ENCODE assay signal across 1 cellular context in the genomic region with DNA sequence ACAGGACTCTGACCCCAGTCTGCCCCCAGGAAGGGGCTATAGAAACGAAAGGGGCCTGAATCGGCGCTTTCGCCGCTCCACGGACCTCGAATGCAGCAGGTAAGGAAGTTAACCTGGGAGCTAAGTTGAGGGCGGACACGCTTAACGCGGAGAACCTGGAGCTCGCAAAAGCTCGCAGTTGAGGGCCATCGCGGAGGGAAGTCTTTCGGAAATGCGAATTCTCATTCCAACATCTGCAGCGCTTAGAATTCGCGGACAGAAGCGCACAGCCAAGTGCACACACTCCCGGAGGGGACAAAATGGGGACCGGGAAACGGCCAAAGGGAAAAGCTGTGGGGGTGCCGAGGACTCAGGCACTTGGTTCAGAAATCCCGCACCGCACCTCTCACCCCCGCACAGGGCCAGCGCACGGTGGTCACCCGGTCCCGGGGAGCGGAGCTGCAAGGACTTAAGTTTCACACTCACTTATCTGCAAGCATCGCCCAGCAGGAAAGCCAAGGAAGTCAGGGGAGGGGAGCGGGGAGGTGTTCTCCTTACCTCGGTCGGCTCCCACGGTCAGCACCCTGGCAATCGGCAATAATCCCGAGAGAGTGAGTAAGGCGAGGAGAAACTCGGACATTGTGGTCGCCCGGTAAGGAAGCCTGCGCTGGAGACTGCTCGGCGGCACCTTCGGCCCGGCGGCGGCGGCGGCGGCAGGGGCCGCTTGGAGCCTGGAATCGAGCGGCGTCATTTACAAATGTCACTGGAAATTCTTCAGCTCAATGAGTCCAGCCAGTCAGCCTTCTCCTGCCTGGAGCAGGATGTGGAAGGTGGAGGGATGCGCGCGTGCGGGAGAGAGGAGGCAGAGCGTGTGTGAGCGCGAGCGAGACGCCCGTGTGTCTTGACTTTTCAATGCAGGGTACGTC.
TF ChIP-seq lines count a peak whose summit lies in the region.

No MANE protein-coding gene starts in this region.

TF ChIP-seq in HepG2, 621 proteins besides CTCF, POLR2A, EP300 and RAD21 (continued from another document):
- TF ChIP-seq, protein P1, sequence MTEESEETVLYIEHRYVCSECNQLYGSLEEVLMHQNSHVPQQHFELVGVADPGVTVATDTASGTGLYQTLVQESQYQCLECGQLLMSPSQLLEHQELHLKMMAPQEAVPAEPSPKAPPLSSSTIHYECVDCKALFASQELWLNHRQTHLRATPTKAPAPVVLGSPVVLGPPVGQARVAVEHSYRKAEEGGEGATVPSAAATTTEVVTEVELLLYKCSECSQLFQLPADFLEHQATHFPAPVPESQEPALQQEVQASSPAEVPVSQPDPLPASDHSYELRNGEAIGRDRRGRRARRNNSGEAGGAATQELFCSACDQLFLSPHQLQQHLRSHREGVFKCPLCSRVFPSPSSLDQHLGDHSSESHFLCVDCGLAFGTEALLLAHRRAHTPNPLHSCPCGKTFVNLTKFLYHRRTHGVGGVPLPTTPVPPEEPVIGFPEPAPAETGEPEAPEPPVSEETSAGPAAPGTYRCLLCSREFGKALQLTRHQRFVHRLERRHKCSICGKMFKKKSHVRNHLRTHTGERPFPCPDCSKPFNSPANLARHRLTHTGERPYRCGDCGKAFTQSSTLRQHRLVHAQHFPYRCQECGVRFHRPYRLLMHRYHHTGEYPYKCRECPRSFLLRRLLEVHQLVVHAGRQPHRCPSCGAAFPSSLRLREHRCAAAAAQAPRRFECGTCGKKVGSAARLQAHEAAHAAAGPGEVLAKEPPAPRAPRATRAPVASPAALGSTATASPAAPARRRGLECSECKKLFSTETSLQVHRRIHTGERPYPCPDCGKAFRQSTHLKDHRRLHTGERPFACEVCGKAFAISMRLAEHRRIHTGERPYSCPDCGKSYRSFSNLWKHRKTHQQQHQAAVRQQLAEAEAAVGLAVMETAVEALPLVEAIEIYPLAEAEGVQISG (CRISPR knock-in tag; IDR thresholded peaks at IDR 0.05) = no peak
- 0 out of 2 replicates have a peak, but pooled peaks have one; percentile 22 for TF ChIP-seq GATAD1 (CRISPR knock-in tag; IDR thresholded peaks at IDR 0.05)
- TF ChIP-seq ZNF577 (CRISPR knock-in tag; IDR thresholded peaks at IDR 0.05; ENCODE audit: borderline replicate concordance, low read depth) = no peak
- no peak for TF ChIP-seq HMGA1 (CRISPR knock-in tag; conservative IDR thresholded peaks at IDR 0.05)
- TF ChIP-seq NONO (IDR thresholded peaks at IDR 0.05) = no peak
- TF ChIP-seq NONO (CRISPR knock-in tag; conservative IDR thresholded peaks at IDR 0.05) = no peak
- TF ChIP-seq ATF7-NPFF (CRISPR knock-in tag; IDR thresholded peaks at IDR 0.05; ENCODE audit: low read depth) = no peak
- TF ChIP-seq REXO4 (CRISPR knock-in tag; IDR thresholded peaks at IDR 0.05; ENCODE audit: borderline replicate concordance) = no peak
- TF ChIP-seq SIX1 (CRISPR knock-in tag; IDR thresholded peaks at IDR 0.05; ENCODE audit: borderline replicate concordance) = no peak
- TF ChIP-seq ZNF780A (CRISPR knock-in tag; IDR thresholded peaks at IDR 0.05) = no peak
- no peak for TF ChIP-seq ETS1 (CRISPR knock-in tag; IDR thresholded peaks at IDR 0.05)
- no peak for TF ChIP-seq ZBTB3 (CRISPR knock-in tag; IDR thresholded peaks at IDR 0.05; ENCODE audit: borderline replicate concordance, low read depth)
- TF ChIP-seq, protein P2, sequence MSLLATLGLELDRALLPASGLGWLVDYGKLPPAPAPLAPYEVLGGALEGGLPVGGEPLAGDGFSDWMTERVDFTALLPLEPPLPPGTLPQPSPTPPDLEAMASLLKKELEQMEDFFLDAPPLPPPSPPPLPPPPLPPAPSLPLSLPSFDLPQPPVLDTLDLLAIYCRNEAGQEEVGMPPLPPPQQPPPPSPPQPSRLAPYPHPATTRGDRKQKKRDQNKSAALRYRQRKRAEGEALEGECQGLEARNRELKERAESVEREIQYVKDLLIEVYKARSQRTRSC (CRISPR knock-in tag; IDR thresholded peaks at IDR 0.05; ENCODE audit: low read depth) = no peak
- no peak for TF ChIP-seq ZXDC (CRISPR knock-in tag; IDR thresholded peaks at IDR 0.05)
- TF ChIP-seq MATR3 (CRISPR knock-in tag; IDR thresholded peaks at IDR 0.05) = no peak
- no peak for TF ChIP-seq TBX3 (IDR thresholded peaks at IDR 0.05; ENCODE audit: borderline replicate concordance)
- TF ChIP-seq, protein P3, sequence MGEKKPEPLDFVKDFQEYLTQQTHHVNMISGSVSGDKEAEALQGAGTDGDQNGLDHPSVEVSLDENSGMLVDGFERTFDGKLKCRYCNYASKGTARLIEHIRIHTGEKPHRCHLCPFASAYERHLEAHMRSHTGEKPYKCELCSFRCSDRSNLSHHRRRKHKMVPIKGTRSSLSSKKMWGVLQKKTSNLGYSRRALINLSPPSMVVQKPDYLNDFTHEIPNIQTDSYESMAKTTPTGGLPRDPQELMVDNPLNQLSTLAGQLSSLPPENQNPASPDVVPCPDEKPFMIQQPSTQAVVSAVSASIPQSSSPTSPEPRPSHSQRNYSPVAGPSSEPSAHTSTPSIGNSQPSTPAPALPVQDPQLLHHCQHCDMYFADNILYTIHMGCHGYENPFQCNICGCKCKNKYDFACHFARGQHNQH (CRISPR knock-in tag; IDR thresholded peaks at IDR 0.05) = no peak
- no peak for TF ChIP-seq TCF7L2 (IDR thresholded peaks at IDR 0.05; ENCODE audit: low read depth, low read length)
- no peak for TF ChIP-seq ZMAT3 (CRISPR knock-in tag; conservative IDR thresholded peaks at IDR 0.05)
- no peak for TF ChIP-seq ISL2 (CRISPR knock-in tag; IDR thresholded peaks at IDR 0.05)
- TF ChIP-seq ZNF382 (CRISPR knock-in tag; IDR thresholded peaks at IDR 0.05; ENCODE audit: borderline replicate concordance) = no peak
- no peak for TF ChIP-seq ZNF616 (CRISPR knock-in tag; IDR thresholded peaks at IDR 0.05; ENCODE audit: low read depth)
- no peak for TF ChIP-seq ZBTB38 (CRISPR knock-in tag; IDR thresholded peaks at IDR 0.05)
- no peak for TF ChIP-seq ZNF317 (CRISPR knock-in tag; IDR thresholded peaks at IDR 0.05)
- no peak for TF ChIP-seq RFX1 (IDR thresholded peaks at IDR 0.05)
- no peak for TF ChIP-seq ZNF256 (CRISPR knock-in tag; conservative IDR thresholded peaks at IDR 0.05)
